ENCODE assay signal across 14 cellular contexts in genomic region chr1:51247022-51247421, GRCh38. TPM values are rescaled to one million over a fixed set of nuclear protein-coding genes. Genes with fewer than 3 reads are reported as not detected.
DNase-seq lines count a peak whose midpoint lies in the region; ATAC-seq and TF ChIP-seq lines count a peak whose summit lies in the region.
"Had no signal": no experiment of that assay in that cellular context is flagged by ENCODE, and none has a peak within 500 bp of the region (broad histone marks: within the 10 kb centered on the region; RNA-seq: fewer than 3 reads in every experiment).

No MANE protein-coding gene starts in this region.

- H3K4me1 Mint-ChIP-seq in activated T-helper 17 cell treated with anti-CD3 and anti-CD28 coated beads, Interleukin-2, amount 50 U/mL, for 72 hours: peaks cover 19% of the 10 kb centered on the region

- TF ChIP-seq CTCF in lower leg skin (IDR thresholded peaks at IDR 0.05): no peak

- ATAC-seq in GM18505 (IDR thresholded peaks at IDR 0.05; ENCODE audit: unreplicated experiment): peak; percentile 83
- ATAC-seq in GM21360 (IDR thresholded peaks at IDR 0.05; ENCODE audit: unreplicated experiment): peak; percentile 92
- ATAC-seq in HG03064 (IDR thresholded peaks at IDR 0.05; ENCODE audit: low read depth, unreplicated experiment): peak; percentile 82
- peak; percentile 54 for ATAC-seq in activated T-helper 17 cell treated with anti-CD3 and anti-CD28 coated beads, Interleukin-2, amount 50 U/mL, for 72 hours (replicated peaks)
- ATAC-seq: HCT116, right cardiac atrium, upper lobe of right lung had no signal

- intact Hi-C loops in lower leg skin (cut with DNase I; ENCODE audit: low total_unique reads): no loop called here

- no peaks in the 10 kb centered on the region for H3K27me3 Mint-ChIP-seq in activated T-helper 17 cell treated with anti-CD3 and anti-CD28 coated beads, Interleukin-2, amount 50 U/mL, for 72 hours

- H3K9me3 Mint-ChIP-seq in activated T-helper 17 cell treated with anti-CD3 and anti-CD28 coated beads, Interleukin-2, amount 50 U/mL, for 72 hours: no peaks in the 10 kb centered on the region

- H3K4me3 ChIP-seq in lower leg skin (ENCODE audit: low read depth, poor library complexity, severe bottlenecking): no peak overlapping the region
- H3K4me3 ChIP-seq: BLaER1 treated with 17β-estradiol and CSF1 and Interleukin-3, amounts not matched to agents 10 nM and 100 nM; cardiac muscle cell; upper lobe of right lung had no signal

- peaks cover 16% of the 10 kb centered on the region for H3K36me3 Mint-ChIP-seq in activated T-helper 17 cell treated with anti-CD3 and anti-CD28 coated beads, Interleukin-2, amount 50 U/mL, for 72 hours (ENCODE audit: low read depth)

- no peak for TF ChIP-seq POLR2A in GM18505 (IDR thresholded peaks at IDR 0.05; ENCODE audit: borderline replicate concordance, extremely low read depth, insufficient read depth, insufficient read length)
- TF ChIP-seq POLR2A in lower leg skin (IDR thresholded peaks at IDR 0.05): no peak

- no peak overlapping the region for H3K27ac Mint-ChIP-seq in activated T-helper 17 cell treated with anti-CD3 and anti-CD28 coated beads, Interleukin-2, amount 50 U/mL, for 72 hours

- no peak for DNase-seq in lower leg skin (ENCODE audit: low spot score in 2 of 2)
- DNase-seq in NCI-H748 treated with DMSO at 0.1 percent for 48 hours (lab: John Stamatoyannopoulos, UW): no peak
- DNase-seq in medulla oblongata (ENCODE audit: extremely low spot score): no peak
- DNase-seq in activated CD4-positive, alpha-beta T cell treated with anti-CD3 and anti-CD28 coated beads, Interleukin-2, amount 50 U/mL, for 4 hours: no peak
- DNase-seq: activated T-cell treated with anti-CD3 and anti-CD28 coated beads, Interleukin-2, amount 50 U/mL, for 48 hours; upper lobe of right lung had no signal

- 87 to 89% methylated on average over 2 of the region's 2 CpGs for WGBS in lower leg skin, 2 donors

- H3K4me3 Mint-ChIP-seq in activated T-helper 17 cell treated with anti-CD3 and anti-CD28 coated beads, Interleukin-2, amount 50 U/mL, for 72 hours: no peak overlapping the region

RNA-seq across cellular contexts. Expression of gene RNF11, which starts 10.9 kb away (rescaled TPM):
- total RNA-seq in activated T-helper 17 cell treated with anti-CD3 and anti-CD28 coated beads, Interleukin-2, amount 50 U/mL, for 72 hours: 10 to 100 TPM; 23.6 to 30.3 TPM
- 10 to 100 TPM; 65.4 to 95.3 (median 81.6) TPM for total RNA-seq in lower leg skin
